28 cellular contexts compared by ENCODE assay signal in the genomic region with DNA sequence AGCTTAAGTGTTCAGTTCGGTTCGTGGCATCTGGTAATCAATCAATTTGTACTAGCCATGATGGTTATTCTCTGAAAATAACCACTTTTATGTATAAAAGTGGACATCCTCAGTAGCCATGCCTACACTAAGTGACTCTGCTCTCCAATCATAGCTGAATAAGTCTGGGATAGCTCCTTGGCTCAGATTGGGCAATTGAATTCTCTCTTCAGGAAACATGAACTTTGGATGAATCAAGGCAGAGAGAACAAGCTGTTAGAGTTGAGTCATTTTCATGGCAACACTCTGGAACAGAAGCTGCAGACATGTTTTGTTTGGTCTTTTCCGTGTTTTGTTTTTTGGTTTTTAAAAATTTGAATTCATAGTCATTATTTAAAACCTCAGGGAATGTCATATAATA.
A peak's percentile ranks its signal among the peaks of the same experiment; 100 is the strongest.
DNase-seq lines count a peak whose midpoint lies in the region; ATAC-seq and TF ChIP-seq lines count a peak whose summit lies in the region.
"Had no signal": no experiment of that assay in that cellular context is flagged by ENCODE, and none has a peak within 500 bp of the region (broad histone marks: within the 10 kb centered on the region; RNA-seq: fewer than 3 reads in every experiment).

No MANE protein-coding gene starts in this region.

- no TSS peak for BruUV-seq in IMR-90 (replicated peaks; lab: Mats Ljungman, UMichigan)

- H3K9me3 ChIP-seq in IMR-90 (ENCODE audit: control insufficient read depth, insufficient read depth, low read length) = no peaks in the 10 kb centered on the region
- no peaks in the 10 kb centered on the region for H3K9me3 ChIP-seq in osteoblast (ENCODE audit: low read depth, low read length)
- H3K9me3 ChIP-seq: gastrocnemius medialis, neutrophil, prostate gland had no signal

- H2BK5ac ChIP-seq in IMR-90 (ENCODE audit: low read depth, low read length, poor library complexity, severe bottlenecking) = no peak overlapping the region

- POLR2A ChIA-PET in IMR-90 (lab: Charles Lee; ENCODE audit: unreplicated experiment) = no interaction called here

- H2BK120ac ChIP-seq in IMR-90 (ENCODE audit: low read depth, low read length) = no peak overlapping the region

- no peak overlapping the region for H2AK5ac ChIP-seq in IMR-90 (ENCODE audit: low read depth, low read length)

- H4K5ac ChIP-seq in IMR-90 (ENCODE audit: low read depth, low read length) = no peak overlapping the region

- no peak overlapping the region for H2BK20ac ChIP-seq in IMR-90 (ENCODE audit: low read depth, low read length)

- H3K79me1 ChIP-seq in IMR-90 (ENCODE audit: low read depth in 1 of 2, low read length in 2 of 2) = no peaks in the 10 kb centered on the region

- H3K56ac ChIP-seq in IMR-90 (ENCODE audit: extremely low read depth, insufficient read depth, low read length) = no peak overlapping the region

- H3K36me3 ChIP-seq in IMR-90 (ENCODE audit: control insufficient read depth, insufficient read depth, low read length) (no peaks in the 10 kb centered on the region), osteoblast (ENCODE audit: insufficient read depth, low read length) (no peaks in the 10 kb centered on the region)
- H3K36me3 ChIP-seq: gastrocnemius medialis, neutrophil, prostate gland had no signal

- H3K14ac ChIP-seq in IMR-90 (replicated peaks; ENCODE audit: low read depth, low read length) = no peak overlapping the region

- H3K23ac ChIP-seq in IMR-90 (ENCODE audit: low read depth, low read length) = no peak overlapping the region

- no peak overlapping the region for H2BK15ac ChIP-seq in IMR-90 (ENCODE audit: low read depth, low read length)

- TF ChIP-seq CTCF in IMR-90 (conservative IDR thresholded peaks at IDR 0.05; ENCODE audit: low read depth, low read length) (no peak), osteoblast (IDR thresholded peaks at IDR 0.05; ENCODE audit: extremely low read depth, low read depth, low read length) (no peak)

- H3K27me3 ChIP-seq in IMR-90 (ENCODE audit: control insufficient read depth, insufficient read depth, low read length) (peaks cover 16% of the 10 kb centered on the region), osteoblast (ENCODE audit: insufficient read depth, low read length) (peaks cover 12% of the 10 kb centered on the region)
- H3K27me3 ChIP-seq: gastrocnemius medialis, hepatocyte, neutrophil had no signal

- no peaks in the 10 kb centered on the region for H3K4me1 ChIP-seq in IMR-90 (ENCODE audit: control insufficient read depth, insufficient read depth, low read length)
- H3K4me1 ChIP-seq in osteoblast (ENCODE audit: insufficient read depth, low read length) = peaks cover 23% of the 10 kb centered on the region
- H3K4me1 ChIP-seq: gastrocnemius medialis, prostate gland had no signal

- no peak overlapping the region for H4K91ac ChIP-seq in IMR-90 (ENCODE audit: insufficient read depth, low read depth, low read length)

- H3K18ac ChIP-seq in IMR-90 (ENCODE audit: low read depth, low read length) = no peak overlapping the region

- dilution Hi-C loops in IMR-90 (cut with HindIII; ENCODE audit: low sequenced_read_pairs, unreplicated experiment) = no loop called here

- H3K4me3 ChIP-seq in IMR-90 (ENCODE audit: insufficient read depth, low read depth, low read length) (no peak overlapping the region), osteoblast (ENCODE audit: insufficient read depth, low read length) (no peak overlapping the region)
- H3K4me3 ChIP-seq: gastrocnemius medialis, hepatocyte, prostate gland had no signal

- no peaks in the 10 kb centered on the region for H4K20me1 ChIP-seq in IMR-90 (ENCODE audit: insufficient read depth, low read length)
- H4K20me1 ChIP-seq in osteoblast (ENCODE audit: insufficient read depth, low read length) = no peaks in the 10 kb centered on the region

- H2AK9ac ChIP-seq in IMR-90 (replicated peaks; ENCODE audit: low read depth, low read length, poor library complexity) = no peak overlapping the region

- CTCF ChIA-PET in IMR-90 (lab: Yijun Ruan, JAX) = no interaction called here

- H3K4me2 ChIP-seq in IMR-90 (ENCODE audit: low read depth, low read length) (no peak overlapping the region), osteoblast (ENCODE audit: insufficient read depth, low read length) (no peak overlapping the region)
- H3K4me2 ChIP-seq: hepatocyte had no signal

- no peaks in the 10 kb centered on the region for H3K9me1 ChIP-seq in IMR-90 (ENCODE audit: insufficient read depth, low read length)

- no peak overlapping the region for H2AFZ ChIP-seq in IMR-90 (replicated peaks; ENCODE audit: low read length, poor library complexity)
- H2AFZ ChIP-seq in osteoblast (ENCODE audit: low read length) = no peak overlapping the region
- H2AFZ ChIP-seq: hepatocyte had no signal

- in situ Hi-C loops in IMR-90 (cut with MboI; ENCODE audit: low sequenced_read_pairs) = no loop called here

- DNase-seq in AG08395 (ENCODE audit: low spot score) (peak; percentile 8), IMR-90 (peak; percentile 27), dermis blood vessel endothelial cell (peak; percentile 23), osteoblast (ENCODE audit: insufficient read length, low spot score, missing footprints) (no peak), 8988T (no peak), NCI-H1436 (lab: John Stamatoyannopoulos, UW) (no peak), EL (no peak), T-helper 9 cell (no peak)
- DNase-seq: ACHN; activated CD4-positive, alpha-beta memory T cell treated with anti-CD3 and anti-CD28 coated beads for 36 hours; activated CD8-positive, alpha-beta memory T cell treated with anti-CD3 and anti-CD28 coated beads, Interleukin-2, amount 50 U/mL, for 48 hours; DMS79; gastrocnemius medialis; KG1; left colon; mesenchymal stem cell; NCI-H146; NCI-H2107; NCI-H748 treated with DMSO at 0.1 percent for 48 hours; RPMI8226; stimulated activated CD4-positive, alpha-beta T cell treated with anti-CD3 and anti-CD28 coated beads, Interleukin-2, amount 100 ng/mL, for 24 hours; T-helper 1 cell had no signal

- no peak overlapping the region for H3K27ac ChIP-seq in IMR-90 (ENCODE audit: insufficient read depth, low read length)
- H3K27ac ChIP-seq in osteoblast (ENCODE audit: low read depth, low read length) = peak overlapping the region; percentile 65
- H3K27ac ChIP-seq: gastrocnemius medialis, hepatocyte, neutrophil, prostate gland had no signal

- TF ChIP-seq POLR2A in IMR-90 (IDR thresholded peaks at IDR 0.05; ENCODE audit: low read depth, low read length) = no peak

- WGBS in IMR-90 (ENCODE audit: extremely low coverage in 2 of 2, insufficient read length in 1 of 2), 2 experiments = no CpG with 5 or more reads among the region's 3 CpGs

- ATAC-seq in IMR-90 (ENCODE audit: low read depth) = peak; percentile 53
- ATAC-seq: activated CD4-positive, CD25-positive, alpha-beta regulatory T cell treated with anti-CD3 and anti-CD28 coated beads, Interleukin-2, amount 50 U/mL, for 24 hours; activated naive CD4-positive, alpha-beta T cell treated with anti-CD3 and anti-CD28 coated beads, Interleukin-2, amount 50 U/mL, for 72 hours; activated T-helper 17 cell treated with anti-CD3 and anti-CD28 coated beads, Interleukin-2, amount 50 U/mL, for 72 hours; left colon had no signal

- TF ChIP-seq RAD21 in IMR-90 (IDR thresholded peaks at IDR 0.05; ENCODE audit: low read length) = no peak

- H3K79me2 ChIP-seq in osteoblast (ENCODE audit: insufficient read depth, low read length) = no peaks in the 10 kb centered on the region
- H3K79me2 ChIP-seq: hepatocyte had no signal

- no peak overlapping the region for H4K8ac ChIP-seq in IMR-90 (ENCODE audit: low read depth in 2 of 2, low read length in 2 of 2)

- no peak overlapping the region for H3K9ac ChIP-seq in IMR-90 (ENCODE audit: low read depth, low read length)

- H3K4ac ChIP-seq in IMR-90 (ENCODE audit: low read depth, low read length) = no peak overlapping the region

- intact Hi-C loops in IMR-90 (cut with micrococcal nuclease) = no loop called here

TF ChIP-seq in IMR-90, 13 proteins besides CTCF, POLR2A, EP300 and RAD21:
- no peak for TF ChIP-seq RFX5 (IDR thresholded peaks at IDR 0.05; ENCODE audit: low read depth, low read length)
- peak; percentile 16; the same call in 1 of the 2 replicates for TF ChIP-seq CEBPB (IDR thresholded peaks at IDR 0.05; ENCODE audit: low read depth, low read length)

Comparison
In these comparisons a context has a peak if more than half of its experiments do, and no peak if none do; other contexts are left out.
1. DNase-seq: peak in AG08395 (single experiment), IMR-90 (single experiment) and dermis blood vessel endothelial cell (single experiment); none in osteoblast (single experiment), 8988T (single experiment), NCI-H1436 (single experiment), EL (single experiment) and T-helper 9 cell (single experiment).